In the genomic region with DNA sequence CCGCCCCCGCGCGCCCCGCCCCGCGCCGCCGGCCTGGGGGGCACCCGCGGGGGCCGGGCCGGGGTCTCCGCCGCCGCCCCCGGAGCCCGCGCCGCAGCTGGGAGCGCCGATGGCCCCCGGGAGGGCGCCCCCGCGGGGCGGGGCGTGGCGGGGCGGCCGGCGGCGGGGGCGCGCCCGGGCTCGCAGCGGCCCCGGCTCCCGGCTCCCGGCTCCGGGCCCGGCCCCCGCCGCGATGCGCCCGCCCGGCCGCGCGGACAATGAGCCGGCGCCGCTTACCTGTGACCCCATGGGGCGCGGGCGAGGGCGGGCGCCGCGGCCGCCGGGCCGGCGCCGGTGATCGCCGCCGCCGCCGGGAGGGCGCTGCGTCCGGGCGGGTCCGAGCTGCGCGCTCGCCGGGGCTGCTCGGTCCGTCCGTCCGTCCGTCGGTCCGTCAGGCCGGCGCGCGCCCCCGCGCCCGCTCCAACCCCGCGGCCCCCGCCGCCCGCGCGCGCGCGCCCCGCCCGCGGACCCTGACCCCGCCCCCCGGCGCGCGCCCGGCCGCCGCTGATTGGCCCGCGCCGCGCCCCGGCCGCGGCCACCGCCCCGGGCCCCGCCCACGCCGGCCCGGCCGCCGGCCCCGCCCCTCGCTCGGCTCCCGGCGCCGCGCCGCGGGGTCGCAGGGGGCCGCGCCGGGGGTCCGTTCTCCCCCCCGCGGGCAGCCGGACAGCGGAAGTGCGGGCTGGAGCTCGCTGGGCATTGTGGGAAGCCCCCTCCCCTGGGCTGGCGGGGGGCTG, we compare ENCODE assay signal across 1 cellular context.
TF ChIP-seq lines count a peak whose summit lies in the region.

A gene with protein sequence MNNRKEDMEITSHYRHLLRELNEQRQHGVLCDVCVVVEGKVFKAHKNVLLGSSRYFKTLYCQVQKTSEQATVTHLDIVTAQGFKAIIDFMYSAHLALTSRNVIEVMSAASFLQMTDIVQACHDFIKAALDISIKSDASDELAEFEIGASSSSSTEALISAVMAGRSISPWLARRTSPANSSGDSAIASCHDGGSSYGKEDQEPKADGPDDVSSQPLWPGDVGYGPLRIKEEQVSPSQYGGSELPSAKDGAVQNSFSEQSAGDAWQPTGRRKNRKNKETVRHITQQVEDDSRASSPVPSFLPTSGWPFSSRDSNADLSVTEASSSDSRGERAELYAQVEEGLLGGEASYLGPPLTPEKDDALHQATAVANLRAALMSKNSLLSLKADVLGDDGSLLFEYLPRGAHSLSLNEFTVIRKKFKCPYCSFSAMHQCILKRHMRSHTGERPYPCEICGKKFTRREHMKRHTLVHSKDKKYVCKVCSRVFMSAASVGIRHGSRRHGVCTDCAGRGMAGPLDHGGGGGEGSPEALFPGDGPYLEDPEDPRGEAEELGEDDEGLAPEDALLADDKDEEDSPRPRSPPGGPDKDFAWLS (minus strand): TSS at position 444 of the 773 bp plus-strand sequence. CDS start 40,507 bp downstream, outside the sequence.

TF ChIP-seq in WTC11, 78 proteins besides CTCF, POLR2A, EP300 and RAD21 (continued from another document):
- TF ChIP-seq, protein P1, sequence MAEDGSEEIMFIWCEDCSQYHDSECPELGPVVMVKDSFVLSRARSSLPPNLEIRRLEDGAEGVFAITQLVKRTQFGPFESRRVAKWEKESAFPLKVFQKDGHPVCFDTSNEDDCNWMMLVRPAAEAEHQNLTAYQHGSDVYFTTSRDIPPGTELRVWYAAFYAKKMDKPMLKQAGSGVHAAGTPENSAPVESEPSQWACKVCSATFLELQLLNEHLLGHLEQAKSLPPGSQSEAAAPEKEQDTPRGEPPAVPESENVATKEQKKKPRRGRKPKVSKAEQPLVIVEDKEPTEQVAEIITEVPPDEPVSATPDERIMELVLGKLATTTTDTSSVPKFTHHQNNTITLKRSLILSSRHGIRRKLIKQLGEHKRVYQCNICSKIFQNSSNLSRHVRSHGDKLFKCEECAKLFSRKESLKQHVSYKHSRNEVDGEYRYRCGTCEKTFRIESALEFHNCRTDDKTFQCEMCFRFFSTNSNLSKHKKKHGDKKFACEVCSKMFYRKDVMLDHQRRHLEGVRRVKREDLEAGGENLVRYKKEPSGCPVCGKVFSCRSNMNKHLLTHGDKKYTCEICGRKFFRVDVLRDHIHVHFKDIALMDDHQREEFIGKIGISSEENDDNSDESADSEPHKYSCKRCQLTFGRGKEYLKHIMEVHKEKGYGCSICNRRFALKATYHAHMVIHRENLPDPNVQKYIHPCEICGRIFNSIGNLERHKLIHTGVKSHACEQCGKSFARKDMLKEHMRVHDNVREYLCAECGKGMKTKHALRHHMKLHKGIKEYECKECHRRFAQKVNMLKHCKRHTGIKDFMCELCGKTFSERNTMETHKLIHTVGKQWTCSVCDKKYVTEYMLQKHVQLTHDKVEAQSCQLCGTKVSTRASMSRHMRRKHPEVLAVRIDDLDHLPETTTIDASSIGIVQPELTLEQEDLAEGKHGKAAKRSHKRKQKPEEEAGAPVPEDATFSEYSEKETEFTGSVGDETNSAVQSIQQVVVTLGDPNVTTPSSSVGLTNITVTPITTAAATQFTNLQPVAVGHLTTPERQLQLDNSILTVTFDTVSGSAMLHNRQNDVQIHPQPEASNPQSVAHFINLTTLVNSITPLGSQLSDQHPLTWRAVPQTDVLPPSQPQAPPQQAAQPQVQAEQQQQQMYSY (CRISPR knock-in tag; IDR thresholded peaks at IDR 0.05): no peak
